In the genomic region with DNA sequence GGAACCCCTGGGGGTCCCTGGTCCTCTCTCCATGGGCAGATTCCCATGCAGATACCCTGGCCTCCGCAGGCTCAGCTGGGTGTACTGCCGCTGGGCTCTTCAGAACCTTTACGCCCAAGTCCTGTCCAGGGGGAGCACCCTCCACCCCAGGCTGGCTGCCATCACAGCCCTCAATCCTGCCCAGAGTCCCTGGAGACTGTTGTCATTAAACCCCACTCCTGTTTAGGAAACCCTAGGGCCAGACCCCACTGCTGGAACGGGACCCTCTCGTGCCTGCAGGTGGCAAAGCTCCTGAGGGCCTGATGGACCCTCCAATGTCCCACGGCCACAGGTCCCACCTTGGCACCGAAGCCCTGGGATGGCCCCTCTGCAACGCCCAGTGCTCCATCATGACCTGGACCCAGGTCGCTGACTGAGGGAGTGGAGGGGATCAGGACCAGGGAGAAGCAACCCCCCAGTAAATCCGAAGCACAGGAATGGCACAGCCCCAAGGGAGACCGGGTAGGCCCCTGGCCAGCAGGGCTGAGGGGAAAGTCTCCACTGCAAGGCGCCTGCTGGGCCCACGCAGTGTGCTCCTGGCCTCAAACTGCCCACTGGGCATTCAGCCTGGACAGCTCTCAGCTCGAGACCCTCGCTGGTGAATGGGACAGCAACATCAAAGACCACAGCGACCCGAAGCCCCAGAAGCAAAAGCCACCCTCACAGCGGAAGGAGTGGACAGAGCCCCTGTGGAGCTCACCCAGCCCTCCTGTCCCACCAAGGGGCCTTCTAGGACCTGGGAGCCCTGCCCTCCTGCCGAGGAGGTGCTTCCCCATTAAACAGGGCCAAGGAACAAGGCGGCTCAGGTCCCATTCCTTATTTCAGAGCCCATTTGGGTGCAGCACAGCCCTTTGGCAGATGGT, we compare ENCODE assay signal across 14 cellular contexts. TPM values are rescaled to one million over a fixed set of nuclear protein-coding genes. Genes with fewer than 3 reads are reported as not detected.
DNase-seq lines count a peak whose midpoint lies in the region; ATAC-seq and TF ChIP-seq lines count a peak whose summit lies in the region.
"Had no signal": no experiment of that assay in that cellular context is flagged by ENCODE, and none has a peak within 500 bp of the region (broad histone marks: within the 10 kb centered on the region; RNA-seq: fewer than 3 reads in every experiment).

No MANE protein-coding gene starts in this region.

- ATAC-seq in GM19397 (IDR thresholded peaks at IDR 0.05; ENCODE audit: unreplicated experiment) (no peak), HG02840 (IDR thresholded peaks at IDR 0.05; ENCODE audit: low FRiP score, unreplicated experiment) (no peak)
- ATAC-seq: PC-3; stimulated activated memory B cell treated with anti-CD40 and anti-IgM and Interleukin-4, amounts not matched to agents 10 μg/mL and 1 μg/mL and 100 μg/mL, for 72 hours had no signal

- H3K4me1 Mint-ChIP-seq in osteocyte (ENCODE audit: unreplicated experiment) = no peaks in the 10 kb centered on the region
- H3K4me1 Mint-ChIP-seq: brain; stimulated activated memory B cell treated with anti-CD40 and anti-IgM and Interleukin-4, amounts not matched to agents 10 μg/mL and 1 μg/mL and 100 μg/mL, for 72 hours had no signal

- no peak overlapping the region for H3K27ac Mint-ChIP-seq in osteocyte (ENCODE audit: unreplicated experiment)
- H3K27ac Mint-ChIP-seq: CD4-positive, alpha-beta T cell; stimulated activated memory B cell treated with anti-CD40 and anti-IgM and Interleukin-4, amounts not matched to agents 10 μg/mL and 1 μg/mL and 100 μg/mL, for 72 hours had no signal

- H3K27me3 Mint-ChIP-seq in osteocyte (ENCODE audit: unreplicated experiment) = no peaks in the 10 kb centered on the region
- H3K27me3 Mint-ChIP-seq: brain had no signal

- no peaks in the 10 kb centered on the region for H3K9me3 Mint-ChIP-seq in osteocyte (ENCODE audit: unreplicated experiment)
- H3K9me3 Mint-ChIP-seq: CD4-positive, alpha-beta T cell; stimulated activated memory B cell treated with anti-CD40 and anti-IgM and Interleukin-4, amounts not matched to agents 10 μg/mL and 1 μg/mL and 100 μg/mL, for 72 hours had no signal

- no peak overlapping the region for H3K4me3 Mint-ChIP-seq in osteocyte (ENCODE audit: unreplicated experiment)
- H3K4me3 Mint-ChIP-seq: brain; CD4-positive, alpha-beta T cell; stimulated activated memory B cell treated with anti-CD40 and anti-IgM and Interleukin-4, amounts not matched to agents 10 μg/mL and 1 μg/mL and 100 μg/mL, for 72 hours had no signal

- DNase-seq in AG08395 (ENCODE audit: low spot score) (peak; percentile 1), ELF-1 (ENCODE audit: low read depth, low spot score) (peak; percentile 2), ecto neural progenitor cell (ENCODE audit: low spot score) (peak; percentile 46), osteocyte (ENCODE audit: extremely low spot score, unreplicated experiment) (peak; percentile 84), NCI-H1048 (lab: John Stamatoyannopoulos, UW) (no peak)
- DNase-seq: activated naive CD4-positive, alpha-beta T cell treated with Interleukin-2 at 50 U/mL for 16 hours; NCI-H187 treated with DMSO at 0.1 percent for 48 hours; NCI-H524; PC-3 had no signal

- TF ChIP-seq CTCF in osteocyte (IDR thresholded peaks at IDR 0.05) = no peak

- H3K36me3 Mint-ChIP-seq in osteocyte (ENCODE audit: unreplicated experiment) = no peaks in the 10 kb centered on the region
- H3K36me3 Mint-ChIP-seq: stimulated activated memory B cell treated with anti-CD40 and anti-IgM and Interleukin-4, amounts not matched to agents 10 μg/mL and 1 μg/mL and 100 μg/mL, for 72 hours had no signal

RNA-seq across cellular contexts. Expression of gene ZDHHC11B, which starts 8.3 kb away (rescaled TPM):
- not detected in 2 replicates for total RNA-seq in osteocyte
